ENCODE assay signal across 16 cellular contexts in the genomic region with DNA sequence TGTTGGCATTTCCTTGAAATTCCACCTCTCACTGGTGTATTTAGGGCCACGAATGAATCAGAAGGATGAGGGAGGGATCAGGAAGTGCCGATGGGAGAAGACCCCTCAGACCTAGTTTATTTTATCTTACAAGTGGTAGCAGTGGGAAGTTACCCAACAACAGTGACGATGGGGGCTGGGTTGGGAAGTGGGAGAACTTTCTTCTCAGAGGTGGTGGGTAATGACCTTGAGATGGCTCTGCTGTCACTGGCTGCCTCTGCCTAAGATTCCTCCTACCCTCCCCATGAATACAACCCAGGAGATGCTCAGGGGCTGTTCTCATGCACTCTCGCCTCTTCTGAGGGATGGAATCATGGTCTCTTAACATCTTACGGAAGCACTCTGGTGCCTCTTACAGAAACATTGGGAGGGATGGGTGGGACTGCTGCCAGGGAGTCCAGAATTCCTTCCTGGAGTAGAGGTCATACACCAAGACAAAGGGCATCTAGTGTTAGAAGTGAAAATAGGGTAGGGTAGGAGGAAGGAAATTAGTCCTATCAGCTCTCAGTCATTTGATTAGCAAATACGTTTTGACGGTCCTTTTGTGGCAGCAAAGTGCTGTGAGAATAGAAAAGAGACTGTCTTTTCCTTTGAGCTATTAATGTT. TPM values are rescaled to one million over a fixed set of nuclear protein-coding genes. Genes with fewer than 3 reads are reported as not detected.
DNase-seq lines count a peak whose midpoint lies in the region; ATAC-seq, FAIRE-seq and TF ChIP-seq lines count a peak whose summit lies in the region.
"Had no signal": no experiment of that assay in that cellular context is flagged by ENCODE, and none has a peak within 500 bp of the region (broad histone marks: within the 10 kb centered on the region; RNA-seq: fewer than 3 reads in every experiment).

No MANE protein-coding gene starts in this region.

- 93 to 100% methylated on average over 3 to 7 of the region's 7 CpGs for WGBS in endodermal cell (ENCODE audit: insufficient coverage in 1 of 2, insufficient read length in 1 of 2), 2 experiments
- 85 to 87% (median 86%) methylated on average over 7 of the region's 7 CpGs for WGBS in psoas muscle, 3 donors

- H3K27me3 ChIP-seq in endodermal cell (ENCODE audit: control insufficient read depth, insufficient read depth, low read length, poor library complexity, severe bottlenecking) (no peaks in the 10 kb centered on the region), psoas muscle (ENCODE audit: insufficient read depth in 3 of 3, low read length in 2 of 3) (no peaks in the 10 kb centered on the region), MM.1S (replicated peaks; ENCODE audit: insufficient read depth, low read length) (no peaks in the 10 kb centered on the region)
- H3K27me3 ChIP-seq: ovary had no signal

- no peaks in the 10 kb centered on the region for H3K79me2 ChIP-seq in MM.1S (ENCODE audit: low read length)

- H3K27ac Mint-ChIP-seq in endodermal cell: no peak overlapping the region
- H3K27ac Mint-ChIP-seq: activated naive CD4-positive, alpha-beta T cell treated with anti-CD3 and anti-CD28 coated beads, Interleukin-2, amount 10 ng/mL, durations not matched to agents 7 days and 5 days; CD4-positive, CD25-positive, alpha-beta regulatory T cell; stimulated activated effector memory CD8-positive, alpha-beta T cell treated with anti-CD3 and anti-CD28 coated beads, Interleukin-12 subunit alpha, Interleukin-12 subunit beta, amount 100 ng/mL, for 72 hours had no signal

- no peaks in the 10 kb centered on the region for H3F3A ChIP-seq in MM.1S (ENCODE audit: insufficient read depth, low read length)

- H3K4me3 Mint-ChIP-seq in endodermal cell: no peak overlapping the region
- H3K4me3 Mint-ChIP-seq: activated naive CD4-positive, alpha-beta T cell treated with anti-CD3 and anti-CD28 coated beads, Interleukin-2, amount 10 ng/mL, durations not matched to agents 7 days and 5 days; stimulated activated effector memory CD8-positive, alpha-beta T cell treated with anti-CD3 and anti-CD28 coated beads, Interleukin-12 subunit alpha, Interleukin-12 subunit beta, amount 100 ng/mL, for 72 hours had no signal

- H3K4me1 Mint-ChIP-seq in endodermal cell: peaks cover 5% of the 10 kb centered on the region
- H3K4me1 Mint-ChIP-seq: activated naive CD4-positive, alpha-beta T cell treated with anti-CD3 and anti-CD28 coated beads, Interleukin-2, amount 10 ng/mL, durations not matched to agents 7 days and 5 days; stimulated activated effector memory CD8-positive, alpha-beta T cell treated with anti-CD3 and anti-CD28 coated beads, Interleukin-12 subunit alpha, Interleukin-12 subunit beta, amount 100 ng/mL, for 72 hours had no signal

- H2AFZ ChIP-seq in MM.1S (ENCODE audit: low read length): no peak overlapping the region

- H3K4me3 ChIP-seq in endodermal cell (ENCODE audit: low read length) (no peak overlapping the region), psoas muscle (no peak overlapping the region), MM.1S (ENCODE audit: low read length) (no peak overlapping the region)
- H3K4me3 ChIP-seq: ovary had no signal

- H3K9me2 ChIP-seq in MM.1S (replicated peaks; ENCODE audit: insufficient read depth, low read length): no peaks in the 10 kb centered on the region

- peak overlapping the region; percentile 83; the same call in 1 of the 2 replicates for H3K27ac ChIP-seq in C4-2B
- no peak overlapping the region for H3K27ac ChIP-seq in endodermal cell (ENCODE audit: low read depth, low read length)
- H3K27ac ChIP-seq in psoas muscle: peak overlapping the region; percentile 25
- no peak overlapping the region for H3K27ac ChIP-seq in MM.1S (ENCODE audit: low read length)
- H3K27ac ChIP-seq: ovary had no signal

- H4K20me1 ChIP-seq in MM.1S (ENCODE audit: insufficient read depth, low read length): no peaks in the 10 kb centered on the region

- H3K9me3 ChIP-seq in endodermal cell (ENCODE audit: control insufficient read depth, low read length): no peaks in the 10 kb centered on the region
- H3K9me3 ChIP-seq in psoas muscle: no peaks in the 10 kb centered on the region
- no peaks in the 10 kb centered on the region for H3K9me3 ChIP-seq in MM.1S (replicated peaks; ENCODE audit: insufficient read depth, low read length)
- H3K9me3 ChIP-seq: ovary had no signal

- no peak for FAIRE-seq in urothelium cell line (lab: Jason Lieb, UNC)

- TF ChIP-seq CTCF in C4-2B (conservative IDR thresholded peaks at IDR 0.05) (no peak), endodermal cell (conservative IDR thresholded peaks at IDR 0.05) (no peak), psoas muscle (IDR thresholded peaks at IDR 0.05) (no peak), MM.1S (IDR thresholded peaks at IDR 0.05; ENCODE audit: low read length) (no peak)

- H3K27me3 Mint-ChIP-seq in endodermal cell (ENCODE audit: insufficient read depth): no peaks in the 10 kb centered on the region

- H3K36me3 ChIP-seq in endodermal cell (ENCODE audit: control insufficient read depth, insufficient read depth, low read length) (no peaks in the 10 kb centered on the region), psoas muscle (ENCODE audit: insufficient read depth in 1 of 2, low read depth in 1 of 2) (no peaks in the 10 kb centered on the region), MM.1S (replicated peaks; ENCODE audit: insufficient read depth, low read length) (no peaks in the 10 kb centered on the region)
- H3K36me3 ChIP-seq: ovary had no signal

- DNase-seq in NOMO-1 treated with dmso at 0.1 percent for 144 hours (lab: John Stamatoyannopoulos, UW; ENCODE audit: unreplicated experiment): peak; percentile 1
- peak; percentile 20 for DNase-seq in endodermal cell
- DNase-seq in psoas muscle: no peak
- no peak for DNase-seq in anterior cingulate cortex (lab: John Stamatoyannopoulos, UW)
- DNase-seq in MM.1S: no peak
- DNase-seq in urothelium cell line (ENCODE audit: low spot score): no peak
- DNase-seq in activated gamma-delta T cell (lab: John Stamatoyannopoulos, UW): no peak
- DNase-seq: activated naive CD4-positive, alpha-beta T cell treated with anti-CD3 and anti-CD28 coated beads, Interleukin-2, amount 10 ng/mL, durations not matched to agents 7 days and 5 days; CD4-positive, CD25-positive, alpha-beta regulatory T cell; NCI-H2081 treated with DMSO at 0.1 percent for 48 hours; stimulated activated CD4-positive, alpha-beta T cell treated with anti-CD3 and anti-CD28 coated beads, Interleukin-2, amount 100 ng/mL, for 24 hours had no signal

- H3K4me2 ChIP-seq in MM.1S (ENCODE audit: low read depth, low read length): no peak overlapping the region

- no peak for ATAC-seq in psoas muscle

- H3K9ac ChIP-seq in endodermal cell (ENCODE audit: extremely low read depth, low read length, poor library complexity, severe bottlenecking) (no peak overlapping the region), MM.1S (ENCODE audit: low read length) (no peak overlapping the region)

- H3K4me1 ChIP-seq in endodermal cell (ENCODE audit: control insufficient read depth, insufficient read depth, low read length) (no peaks in the 10 kb centered on the region), psoas muscle (peaks cover 37% of the 10 kb centered on the region), MM.1S (ENCODE audit: low read length) (no peaks in the 10 kb centered on the region)

- H3K9me3 Mint-ChIP-seq in endodermal cell: peaks cover 2% of the 10 kb centered on the region
- H3K9me3 Mint-ChIP-seq: activated naive CD4-positive, alpha-beta T cell treated with anti-CD3 and anti-CD28 coated beads, Interleukin-2, amount 10 ng/mL, durations not matched to agents 7 days and 5 days; stimulated activated effector memory CD8-positive, alpha-beta T cell treated with anti-CD3 and anti-CD28 coated beads, Interleukin-12 subunit alpha, Interleukin-12 subunit beta, amount 100 ng/mL, for 72 hours had no signal

- intact Hi-C loops in psoas muscle (cut with DNase I): no loop called here

- peaks cover 2% of the 10 kb centered on the region for H3K36me3 Mint-ChIP-seq in endodermal cell (ENCODE audit: low read depth)
- H3K36me3 Mint-ChIP-seq: activated naive CD4-positive, alpha-beta T cell treated with anti-CD3 and anti-CD28 coated beads, Interleukin-2, amount 10 ng/mL, durations not matched to agents 7 days and 5 days; CD4-positive, CD25-positive, alpha-beta regulatory T cell; stimulated activated effector memory CD8-positive, alpha-beta T cell treated with anti-CD3 and anti-CD28 coated beads, Interleukin-12 subunit alpha, Interleukin-12 subunit beta, amount 100 ng/mL, for 72 hours had no signal

RNA-seq across cellular contexts. Expression of a gene that starts 58.4 kb away (rescaled TPM):
- total RNA-seq in endodermal cell (not detected), psoas muscle (under 1 TPM in 1 of 4 donors, not detected in 3; 0.19 TPM)
- polyA plus RNA-seq in endodermal cell (2013, experiment 1 of 2): 0.07 TPM
- polyA plus RNA-seq in endodermal cell (2013, experiment 2 of 2): not detected
- polyA plus RNA-seq in psoas muscle: under 1 TPM in 1 of 3 donors, not detected in 2; 0.04 TPM
- total RNA-seq: activated CD8-positive, alpha-beta memory T cell treated with anti-CD3 and anti-CD28 coated beads for 36 hours; CD4-positive, CD25-positive, alpha-beta regulatory T cell; G401 had no signal
- polyA plus RNA-seq: CD4-positive, CD25-positive, alpha-beta regulatory T cell had no signal

Comparison
In these comparisons a context has a peak if more than half of its experiments do, and no peak if none do; other contexts are left out.
1. H3K27ac ChIP-seq: peak in C4-2B (single experiment) and psoas muscle (single experiment); none in endodermal cell (single experiment) and MM.1S (single experiment).
2. DNase-seq: peak in NOMO-1 treated with dmso at 0.1 percent for 144 hours (single experiment) and endodermal cell (single experiment); none in psoas muscle (0 of 2), anterior cingulate cortex (0 of 58), MM.1S (single experiment), urothelium cell line (single experiment) and activated gamma-delta T cell (single experiment).